Comparison of ENCODE assay signal across 8 cellular contexts in the genomic region with DNA sequence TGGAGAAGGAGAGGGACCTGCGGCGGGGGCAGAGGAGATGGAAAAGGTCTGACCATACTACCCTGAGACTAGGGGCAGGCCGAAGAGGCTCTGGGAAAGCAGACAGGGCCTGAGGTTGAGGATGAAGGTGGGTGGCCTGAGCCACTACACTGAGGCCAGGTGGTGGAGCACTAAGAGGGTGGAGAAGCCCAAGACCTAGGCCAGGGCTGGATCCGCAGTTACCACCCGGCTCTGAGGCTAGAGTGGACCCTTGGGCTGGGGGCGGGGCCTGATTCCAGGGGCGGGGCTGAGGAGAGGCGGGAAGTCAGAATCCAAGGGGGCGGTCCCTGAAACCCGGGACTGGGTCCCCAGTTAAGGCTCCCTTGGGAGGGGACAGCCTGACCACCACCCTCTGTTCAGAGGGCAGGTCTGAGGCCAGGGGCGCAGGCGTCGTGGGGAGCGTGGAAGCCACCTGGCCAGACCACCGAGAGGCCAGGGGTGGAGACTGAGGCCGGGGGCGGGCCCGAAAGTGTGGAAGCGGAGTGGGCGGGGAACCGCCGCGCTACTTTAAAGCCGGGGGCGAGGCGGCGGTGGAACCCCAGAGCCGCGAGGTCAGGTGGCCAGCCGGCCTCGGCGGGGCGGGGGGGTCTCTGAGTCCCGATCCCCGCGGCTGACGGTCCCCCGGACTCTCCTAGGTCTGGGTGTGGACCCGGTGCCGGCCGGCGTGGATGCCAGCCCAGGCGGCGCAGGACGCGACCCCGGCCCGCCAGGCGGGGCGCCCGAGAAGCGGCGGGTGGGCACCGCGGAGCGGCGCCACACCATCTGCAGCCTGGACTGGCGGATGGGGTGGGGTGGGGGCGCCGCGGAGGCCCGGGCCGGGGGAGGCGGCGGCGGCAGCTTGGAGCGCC. TPM values are rescaled to one million over a fixed set of nuclear protein-coding genes. Genes with fewer than 3 reads are reported as not detected.
A peak's percentile ranks its signal among the peaks of the same experiment; 100 is the strongest.
DNase-seq lines count a peak whose midpoint lies in the region; TF ChIP-seq lines count a peak whose summit lies in the region.

No MANE protein-coding gene starts in this region.

- DNase-seq in NCI-H1930 (lab: John Stamatoyannopoulos, UW) = peak; percentile 92 to 93
- DNase-seq in colonic mucosa = peak; percentile 85
- peak; percentile 26 to 56 (median 44) for DNase-seq in stimulated activated naive CD4-positive, alpha-beta T cell (lab: John Stamatoyannopoulos, UW)
- DNase-seq in RKO (ENCODE audit: low spot score) = no peak
- DNase-seq in globus pallidus (ENCODE audit: low spot score) = no peak

- H3K9ac ChIP-seq in colonic mucosa (ENCODE audit: low read depth in 2 of 2, low read length in 2 of 2) = no peak overlapping the region

- no peaks in the 10 kb centered on the region for H3K9me3 ChIP-seq in colonic mucosa
- no peaks in the 10 kb centered on the region for H3K9me3 ChIP-seq in mononuclear cell (ENCODE audit: low read depth, low read length)

- H3K4me3 ChIP-seq in GM12875 (ENCODE audit: low read depth, low read length) = peak overlapping the region; percentile 29
- H3K4me3 ChIP-seq in WI38 (ENCODE audit: low read depth, low read length) = 0 out of 2 replicates have a peak overlapping the region, but pooled peaks have one; percentile 29
- peak overlapping the region; percentile 52 for H3K4me3 ChIP-seq in colonic mucosa
- peak overlapping the region; percentile 27 for H3K4me3 ChIP-seq in mononuclear cell (ENCODE audit: low read length)

- H3K4me1 ChIP-seq in colonic mucosa (no peaks in the 10 kb centered on the region), mononuclear cell (ENCODE audit: insufficient read depth, low read length) (peaks cover 6% of the 10 kb centered on the region)

- H3K27me3 ChIP-seq in colonic mucosa = peaks cover 25% of the 10 kb centered on the region
- H3K27me3 ChIP-seq in mononuclear cell (ENCODE audit: insufficient read depth, low read length) = peaks cover 50% of the 10 kb centered on the region

- TF ChIP-seq CTCF in GM12875 (IDR thresholded peaks at IDR 0.05; ENCODE audit: borderline replicate concordance, insufficient read depth, low read depth, low read length) (peak; percentile 33; the same call in 1 of the 2 replicates), WI38 (IDR thresholded peaks at IDR 0.05; ENCODE audit: low read depth, low read length) (no peak), colonic mucosa (IDR thresholded peaks at IDR 0.05) (no peak)

- H3K27ac ChIP-seq in colonic mucosa = no peak overlapping the region

- intact Hi-C loops in colonic mucosa (cut with DNase I) = no loop called here

- H3K36me3 ChIP-seq in colonic mucosa = no peaks in the 10 kb centered on the region

RNA-seq across cellular contexts. Expression of gene CCM2L, which starts 8.3 kb away (rescaled TPM):
- total RNA-seq in colonic mucosa (1 to 10 TPM; 1.1 to 1.2 TPM), mononuclear cell (0.42 TPM)

RNA-seq across cellular contexts. Expression of gene HCK, which starts 33.5 kb away (rescaled TPM):
- total RNA-seq in colonic mucosa = 1 to 10 TPM; 3.7 to 6.6 TPM
- total RNA-seq in mononuclear cell = 52.4 TPM

RNA-seq across cellular contexts. Expression of gene XKR7, which starts 50.6 kb away (rescaled TPM):
- total RNA-seq in colonic mucosa (under 1 TPM; 0.07 to 0.16 TPM), mononuclear cell (under 0.01 TPM)

Comparison
In these comparisons a context has a peak if more than half of its experiments do, and no peak if none do; other contexts are left out.
1. DNase-seq: peak in NCI-H1930 (2 of 2), colonic mucosa (single experiment) and stimulated activated naive CD4-positive, alpha-beta T cell (6 of 6); none in RKO (single experiment) and globus pallidus (single experiment).
2. Peak in every context shown above with its lines, with median percentiles within 50 percentile points of each other: H3K4me3 ChIP-seq.